In the genomic region with DNA sequence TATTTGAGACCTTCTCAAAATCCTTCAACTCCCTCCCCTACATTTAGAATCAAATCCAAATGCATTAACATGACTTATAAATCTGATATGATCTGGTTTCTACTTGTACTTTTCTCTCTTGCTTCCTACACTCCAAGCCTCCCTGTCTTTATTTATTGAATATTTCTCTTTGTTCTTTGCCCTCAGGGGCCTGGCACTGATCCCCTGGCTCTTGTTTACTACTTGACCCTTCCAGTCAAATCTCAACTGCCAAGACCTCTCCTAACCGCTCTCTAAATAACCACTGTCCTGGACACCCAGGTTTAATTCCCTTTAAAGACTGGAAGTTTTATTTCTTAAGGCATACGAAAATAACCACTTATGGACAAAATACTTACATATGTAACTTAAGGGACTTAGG, we compare ENCODE assay signal across 25 cellular contexts.
DNase-seq lines count a peak whose midpoint lies in the region; ATAC-seq and TF ChIP-seq lines count a peak whose summit lies in the region.
"Had no signal": no experiment of that assay in that cellular context is flagged by ENCODE, and none has a peak within 500 bp of the region (broad histone marks: within the 10 kb centered on the region; RNA-seq: fewer than 3 reads in every experiment).

No MANE protein-coding gene starts in this region.

- no peaks in the 10 kb centered on the region for H3K36me3 Mint-ChIP-seq in activated CD4-positive, alpha-beta T cell treated with anti-CD3 and anti-CD28 coated beads, Interleukin-2, amount 10 ng/mL, durations not matched to agents 24 days and 14 days (ENCODE audit: low read depth)
- H3K36me3 Mint-ChIP-seq in T-helper 17 cell (ENCODE audit: low read depth), result peaks cover 2% of the 10 kb centered on the region
- H3K36me3 Mint-ChIP-seq: CD8-positive, alpha-beta T cell had no signal

- H3K4me3 Mint-ChIP-seq in activated CD4-positive, alpha-beta T cell treated with anti-CD3 and anti-CD28 coated beads, Interleukin-2, amount 10 ng/mL, durations not matched to agents 24 days and 14 days, result no peak overlapping the region
- H3K4me3 Mint-ChIP-seq in T-helper 17 cell, result no peak overlapping the region
- H3K4me3 Mint-ChIP-seq: B cell; CD4-positive, alpha-beta T cell; CD8-positive, alpha-beta T cell had no signal

- intact Hi-C loops in activated CD4-positive, alpha-beta T cell treated with anti-CD3 and anti-CD28 coated beads, Interleukin-2, amount 10 ng/mL, durations not matched to agents 24 days and 14 days (cut with micrococcal nuclease), result no loop called here

- no peak overlapping the region for H3K4me3 ChIP-seq in LNCaP clone FGC (ENCODE audit: low read depth, low read length)
- H3K4me3 ChIP-seq: A549; BLaER1 treated with 17β-estradiol and CSF1 and Interleukin-3, amounts not matched to agents 10 nM and 100 nM; GM12878 had no signal

- H3K9me3 ChIP-seq in T-helper 17 cell (ENCODE audit: control insufficient read depth, low read length, poor library complexity, severe bottlenecking), result no peaks in the 10 kb centered on the region
- H3K9me3 ChIP-seq: A549, Caco-2 had no signal

- no peaks in the 10 kb centered on the region for H3K27me3 Mint-ChIP-seq in activated CD4-positive, alpha-beta T cell treated with anti-CD3 and anti-CD28 coated beads, Interleukin-2, amount 10 ng/mL, durations not matched to agents 24 days and 14 days
- H3K27me3 Mint-ChIP-seq in T-helper 17 cell, result no peaks in the 10 kb centered on the region
- H3K27me3 Mint-ChIP-seq: B cell; CD4-positive, alpha-beta T cell had no signal

- ATAC-seq in HG02884 (IDR thresholded peaks at IDR 0.05; ENCODE audit: unreplicated experiment) (no peak), T-helper 17 cell (no peak)
- ATAC-seq: A549; CD8-positive, alpha-beta T cell; GM12878 had no signal

- H3K27ac Mint-ChIP-seq in activated CD4-positive, alpha-beta T cell treated with anti-CD3 and anti-CD28 coated beads, Interleukin-2, amount 10 ng/mL, durations not matched to agents 24 days and 14 days, result no peak overlapping the region
- H3K27ac Mint-ChIP-seq in T-helper 17 cell, result no peak overlapping the region
- H3K27ac Mint-ChIP-seq: B cell; CD4-positive, alpha-beta T cell; CD8-positive, alpha-beta T cell had no signal

- H3K9me3 Mint-ChIP-seq in activated CD4-positive, alpha-beta T cell treated with anti-CD3 and anti-CD28 coated beads, Interleukin-2, amount 10 ng/mL, durations not matched to agents 24 days and 14 days, result no peaks in the 10 kb centered on the region
- H3K9me3 Mint-ChIP-seq: CD4-positive, alpha-beta T cell; CD8-positive, alpha-beta T cell had no signal

- peak; percentile 33 for DNase-seq in activated CD4-positive, alpha-beta T cell treated with anti-CD3 and anti-CD28 coated beads, Interleukin-2, amount 10 ng/mL, durations not matched to agents 24 days and 14 days
- DNase-seq in activated CD4-positive, alpha-beta T cell treated with anti-CD3 and anti-CD28 coated beads, Interleukin-2, amount 50 U/mL, for 4 hours, result no peak
- DNase-seq in D341Med (ENCODE audit: low spot score) (peak; percentile 47), LNCaP clone FGC (ENCODE audit: low read depth) (peak; percentile 75), HUDEP-2 (lab: John Stamatoyannopoulos, UW; ENCODE audit: unreplicated experiment in 76 of 76) (no peak), T-helper 17 cell (no peak)
- DNase-seq: AML-193; Caco-2; Calu3; CD4-positive, alpha-beta T cell; CD8-positive, alpha-beta T cell; DMS 273 treated with DMSO at 0.1 percent for 48 hours; DMS153; DMS53; DMS79; DND-41; EL; GDM1 had no signal

- H3K4me1 Mint-ChIP-seq in activated CD4-positive, alpha-beta T cell treated with anti-CD3 and anti-CD28 coated beads, Interleukin-2, amount 10 ng/mL, durations not matched to agents 24 days and 14 days, result no peaks in the 10 kb centered on the region
- peaks cover 4% of the 10 kb centered on the region for H3K4me1 Mint-ChIP-seq in T-helper 17 cell
- H3K4me1 Mint-ChIP-seq: B cell had no signal

- TF ChIP-seq CTCF in 22Rv1 (IDR thresholded peaks at IDR 0.05) (no peak), LNCaP clone FGC (IDR thresholded peaks at IDR 0.05; ENCODE audit: control insufficient read depth, extremely low read depth, insufficient read depth) (no peak)

- peak overlapping the region; percentile 45 for H3K27ac ChIP-seq in 22Rv1
- H3K27ac ChIP-seq: A549; BLaER1 treated with 17β-estradiol and CSF1 and Interleukin-3, amounts not matched to agents 10 nM and 100 nM; C4-2B had no signal

Comparison
In these comparisons a context has a peak if more than half of its experiments do, and no peak if none do; other contexts are left out.
1. DNase-seq: peak in activated CD4-positive, alpha-beta T cell treated with anti-CD3 and anti-CD28 coated beads, Interleukin-2, amount 10 ng/mL, durations not matched to agents 24 days and 14 days (single experiment), D341Med (single experiment) and LNCaP clone FGC (single experiment); none in activated CD4-positive, alpha-beta T cell treated with anti-CD3 and anti-CD28 coated beads, Interleukin-2, amount 50 U/mL, for 4 hours (0 of 2), HUDEP-2 (0 of 76) and T-helper 17 cell (0 of 3).